9 cellular contexts compared by ENCODE assay signal in the genomic region with DNA sequence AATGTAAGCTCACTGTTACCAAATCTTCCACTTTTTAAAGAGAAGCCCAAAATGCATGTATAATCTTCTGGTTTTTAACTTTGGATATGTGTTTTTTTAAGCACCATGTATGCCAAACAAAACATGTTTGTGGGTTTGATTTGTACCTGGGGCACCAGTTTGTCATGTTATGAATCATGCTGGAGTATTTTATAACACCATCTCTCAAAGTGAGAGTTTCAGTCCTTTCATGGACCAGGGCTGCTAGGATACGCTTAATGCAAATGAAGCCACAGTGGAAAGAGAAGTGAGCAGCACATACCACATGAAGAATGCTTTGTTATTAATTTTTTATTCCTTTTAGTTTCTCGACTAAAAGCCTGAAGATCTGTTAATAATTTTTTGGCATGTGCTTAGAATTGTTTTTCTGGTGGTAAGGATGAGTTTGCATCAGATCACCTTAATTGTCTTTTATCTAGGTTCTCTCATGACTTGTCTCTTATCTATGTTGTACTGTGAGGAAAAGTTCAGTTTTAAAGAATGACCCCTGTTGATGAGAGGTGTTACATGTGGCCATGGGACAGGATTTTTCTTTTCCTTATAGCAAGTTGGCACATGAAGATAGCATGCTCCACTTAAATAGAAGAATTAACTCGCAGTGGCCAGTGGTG. TPM values are rescaled to one million over a fixed set of nuclear protein-coding genes. Genes with fewer than 3 reads are reported as not detected.
A peak's percentile ranks its signal among the peaks of the same experiment; 100 is the strongest.
DNase-seq lines count a peak whose midpoint lies in the region; ATAC-seq, FAIRE-seq and TF ChIP-seq lines count a peak whose summit lies in the region.
"Had no signal": no experiment of that assay in that cellular context is flagged by ENCODE, and none has a peak within 500 bp of the region (broad histone marks: within the 10 kb centered on the region; RNA-seq: fewer than 3 reads in every experiment).

No MANE protein-coding gene starts in this region.

- peaks cover 0 to 4% of the 10 kb centered on the region in 2 donors for H3K36me3 Mint-ChIP-seq in activated naive CD4-positive, alpha-beta T cell treated with anti-CD3 and anti-CD28 coated beads, Interleukin-2, amount 50 U/mL, for 72 hours

- H3K4me3 ChIP-seq in GM12865 (ENCODE audit: low read depth, low read length) (peak overlapping the region; percentile 80), tibial nerve (no peak overlapping the region)

- peak; percentile 92 for DNase-seq in GM12865 (ENCODE audit: low read depth)
- peak in 1 of 2 donors; percentile 43 for DNase-seq in activated naive CD4-positive, alpha-beta T cell treated with anti-CD3 and anti-CD28 coated beads, Interleukin-2, amount 50 U/mL, for 72 hours (ENCODE audit: low spot score in 2 of 2)
- DNase-seq in kidney glomerular epithelial cell (lab: John Stamatoyannopoulos, UW), result no peak
- no peak for DNase-seq in tibial nerve (ENCODE audit: low spot score in 2 of 2)
- no peak for DNase-seq in frontal cortex (ENCODE audit: low spot score in 2 of 2)
- DNase-seq in left cardiac atrium, result no peak
- DNase-seq: NCI-H2081 had no signal

- H3K9me3 ChIP-seq in tibial nerve, result no peaks in the 10 kb centered on the region

- H3K36me3 ChIP-seq in tibial nerve, result no peaks in the 10 kb centered on the region

- TF ChIP-seq CTCF in GM12865 (IDR thresholded peaks at IDR 0.05; ENCODE audit: insufficient read depth, low read depth, low read length, missing control alignments) (no peak), tibial nerve (IDR thresholded peaks at IDR 0.05) (no peak)

- no peak for TF ChIP-seq EP300 in tibial nerve (IDR thresholded peaks at IDR 0.05)

- whole genome bisulfite sequencing in tibial nerve, 2 donors, result 73 to 79% methylated on average over 3 of the region's 3 CpGs

- no peaks in the 10 kb centered on the region for H3K9me3 Mint-ChIP-seq in activated naive CD4-positive, alpha-beta T cell treated with anti-CD3 and anti-CD28 coated beads, Interleukin-2, amount 50 U/mL, for 72 hours

- ATAC-seq in GM19463 (IDR thresholded peaks at IDR 0.05; ENCODE audit: unreplicated experiment) (peak; percentile 49), HG03280 (IDR thresholded peaks at IDR 0.05; ENCODE audit: unreplicated experiment) (peak; percentile 34), left cardiac atrium (no peak)
- peak; percentile 45 to 66 for ATAC-seq in activated naive CD4-positive, alpha-beta T cell treated with anti-CD3 and anti-CD28 coated beads, Interleukin-2, amount 50 U/mL, for 72 hours

- peaks cover 0 to 32% (median 0%) of the 10 kb centered on the region in 4 donors for H3K4me1 ChIP-seq in tibial nerve

- TF ChIP-seq POLR2A in tibial nerve (IDR thresholded peaks at IDR 0.05), result no peak

- intact Hi-C loops in left cardiac atrium (cut with DNase I), result no loop called here

- H3K27me3 ChIP-seq in tibial nerve, result no peaks in the 10 kb centered on the region

- H3K27ac Mint-ChIP-seq in activated naive CD4-positive, alpha-beta T cell treated with anti-CD3 and anti-CD28 coated beads, Interleukin-2, amount 50 U/mL, for 72 hours, result peak overlapping the region; percentile 86 to 94

- FAIRE-seq in frontal cortex (lab: Jason Lieb, UNC), result no peak

- no peak overlapping the region for H3K27ac ChIP-seq in tibial nerve

RNA-seq across cellular contexts. Expression of a gene that starts 2.0 kb away (rescaled TPM):
- total RNA-seq in activated naive CD4-positive, alpha-beta T cell treated with anti-CD3 and anti-CD28 coated beads, Interleukin-2, amount 50 U/mL, for 72 hours, result 10 to 100 TPM; 24.0 to 26.8 TPM
- total RNA-seq in tibial nerve (10 to 100 TPM; 42.4 to 74.5 (median 49.1) TPM), frontal cortex (116 TPM), left cardiac atrium (100 to 1,000 TPM; 134 to 145 TPM)

Comparison
In these comparisons a context has a peak if more than half of its experiments do, and no peak if none do; other contexts are left out.
1. ATAC-seq: peak in GM19463 (single experiment), HG03280 (single experiment) and activated naive CD4-positive, alpha-beta T cell treated with anti-CD3 and anti-CD28 coated beads, Interleukin-2, amount 50 U/mL, for 72 hours (2 of 2); none in left cardiac atrium (0 of 2).